ENCODE assay signal across 1 cellular context in genomic region chr5:154857534-154858250, GRCh38.
A peak's percentile ranks its signal among the peaks of the same experiment; 100 is the strongest.
TF ChIP-seq lines count a peak whose summit lies in the region.

No MANE protein-coding gene starts in this region.

TF ChIP-seq in HepG2, 621 proteins besides CTCF, POLR2A, EP300 and RAD21 (continued from another document and continues in another):
- no peak for TF ChIP-seq CCAR2 (optimal IDR thresholded peaks at IDR 0.05; ENCODE audit: low read depth, low read length)
- TF ChIP-seq BRF2 (CRISPR knock-in tag; IDR thresholded peaks at IDR 0.05): no peak
- peak; percentile 66 for TF ChIP-seq HDAC2 (CRISPR knock-in tag; IDR thresholded peaks at IDR 0.05)
- TF ChIP-seq PCBP2 (optimal IDR thresholded peaks at IDR 0.05; ENCODE audit: low read depth, low read length, poor library complexity, severe bottlenecking): no peak
- TF ChIP-seq ZNF652 (CRISPR knock-in tag; IDR thresholded peaks at IDR 0.05; ENCODE audit: borderline replicate concordance, low read depth): no peak; the same call in 1 of the 2 replicates
- no peak for TF ChIP-seq ZNF136 (CRISPR knock-in tag; IDR thresholded peaks at IDR 0.05; ENCODE audit: low read depth)
- TF ChIP-seq GZF1 (CRISPR knock-in tag; IDR thresholded peaks at IDR 0.05): no peak
- TF ChIP-seq ZNF430 (CRISPR knock-in tag; IDR thresholded peaks at IDR 0.05): peak; percentile 85
- TF ChIP-seq FIP1L1 (IDR thresholded peaks at IDR 0.05; ENCODE audit: borderline replicate concordance, insufficient read depth, low read depth, low read length): no peak
- no peak for TF ChIP-seq ATAD3A (CRISPR knock-in tag; IDR thresholded peaks at IDR 0.05)
- TF ChIP-seq NRL (CRISPR knock-in tag; IDR thresholded peaks at IDR 0.05; ENCODE audit: borderline replicate concordance): peak; percentile 72; the same call in 1 of the 2 replicates
- TF ChIP-seq STAT6 (CRISPR knock-in tag; IDR thresholded peaks at IDR 0.05; ENCODE audit: borderline replicate concordance): no peak
- TF ChIP-seq ZKSCAN1 (IDR thresholded peaks at IDR 0.05; ENCODE audit: low read length): no peak
- TF ChIP-seq ZNF350 (CRISPR knock-in tag; IDR thresholded peaks at IDR 0.05; ENCODE audit: borderline replicate concordance, low read depth): no peak; the same call in 1 of the 2 replicates
- no peak for TF ChIP-seq NCOA5 (CRISPR knock-in tag; IDR thresholded peaks at IDR 0.05)
- TF ChIP-seq ZNF720 (CRISPR knock-in tag; IDR thresholded peaks at IDR 0.05): no peak
- TF ChIP-seq DMTF1 (CRISPR knock-in tag; IDR thresholded peaks at IDR 0.05): no peak
- TF ChIP-seq CERS6 (CRISPR knock-in tag; IDR thresholded peaks at IDR 0.05): no peak
- TF ChIP-seq HOXA7 (CRISPR knock-in tag; IDR thresholded peaks at IDR 0.05): no peak
- TF ChIP-seq HNRNPLL (IDR thresholded peaks at IDR 0.05; ENCODE audit: low read depth, low read length, poor library complexity, severe bottlenecking): peak; percentile 47
- TF ChIP-seq ISX (CRISPR knock-in tag; conservative IDR thresholded peaks at IDR 0.05): no peak
- no peak for TF ChIP-seq KAT2B (IDR thresholded peaks at IDR 0.05; ENCODE audit: borderline replicate concordance, low read depth, low read length)
- TF ChIP-seq TAF1 (CRISPR knock-in tag; IDR thresholded peaks at IDR 0.05): peak; percentile 40
- TF ChIP-seq PHF8 (CRISPR knock-in tag; IDR thresholded peaks at IDR 0.05): peak; percentile 5
- TF ChIP-seq PHF21A (CRISPR knock-in tag; IDR thresholded peaks at IDR 0.05): no peak
- no peak for TF ChIP-seq ZNF512 (CRISPR knock-in tag; IDR thresholded peaks at IDR 0.05)
- TF ChIP-seq ZNF788 (CRISPR knock-in tag; IDR thresholded peaks at IDR 0.05; ENCODE audit: borderline replicate concordance): peak; percentile 57; the same call in 1 of the 2 replicates
- no peak for TF ChIP-seq HDAC6 (IDR thresholded peaks at IDR 0.05; ENCODE audit: low read depth, low read length)
- TF ChIP-seq HES4 (CRISPR knock-in tag; IDR thresholded peaks at IDR 0.05; ENCODE audit: borderline replicate concordance): peak; percentile 58; the same call in 1 of the 2 replicates
- no peak for TF ChIP-seq ZNF275 (CRISPR knock-in tag; IDR thresholded peaks at IDR 0.05; ENCODE audit: borderline replicate concordance)
- peak; percentile 72; the same call in 1 of the 2 replicates for TF ChIP-seq ZSCAN30 (CRISPR knock-in tag; IDR thresholded peaks at IDR 0.05)
- TF ChIP-seq LRRFIP1 (CRISPR knock-in tag; conservative IDR thresholded peaks at IDR 0.05): no peak
- TF ChIP-seq HNF1B (CRISPR knock-in tag; IDR thresholded peaks at IDR 0.05): no peak
- TF ChIP-seq THYN1 (CRISPR knock-in tag; IDR thresholded peaks at IDR 0.05; ENCODE audit: borderline replicate concordance, low read depth): no peak
- no peak for TF ChIP-seq ETV6 (CRISPR knock-in tag; conservative IDR thresholded peaks at IDR 0.05)
- 0 out of 2 replicates have a peak, but pooled peaks have one; percentile 25 for TF ChIP-seq POGK (CRISPR knock-in tag; conservative IDR thresholded peaks at IDR 0.05)
- TF ChIP-seq FOSL2 (CRISPR knock-in tag; IDR thresholded peaks at IDR 0.05): no peak
- no peak for TF ChIP-seq ZBTB21 (CRISPR knock-in tag; IDR thresholded peaks at IDR 0.05)
- TF ChIP-seq IRF2 (CRISPR knock-in tag; IDR thresholded peaks at IDR 0.05): no peak
- no peak for TF ChIP-seq ZBTB3 (CRISPR knock-in tag; IDR thresholded peaks at IDR 0.05; ENCODE audit: borderline replicate concordance, low read depth)
- no peak for TF ChIP-seq MTERF4 (CRISPR knock-in tag; IDR thresholded peaks at IDR 0.05)
- TF ChIP-seq FOXJ3 (CRISPR knock-in tag; IDR thresholded peaks at IDR 0.05; ENCODE audit: borderline replicate concordance): no peak
- no peak for TF ChIP-seq ZNF33A (CRISPR knock-in tag; IDR thresholded peaks at IDR 0.05; ENCODE audit: borderline replicate concordance)
- no peak for TF ChIP-seq ZNF44 (CRISPR knock-in tag; IDR thresholded peaks at IDR 0.05)
- no peak; the same call in 1 of the 2 replicates for TF ChIP-seq ZNF772 (CRISPR knock-in tag; IDR thresholded peaks at IDR 0.05)
- TF ChIP-seq ZNF660 (CRISPR knock-in tag; IDR thresholded peaks at IDR 0.05; ENCODE audit: borderline replicate concordance, low read depth): no peak
